Comparison of ENCODE assay signal across 31 cellular contexts in genomic region chr14:99277534-99277933, GRCh38. TPM values are rescaled to one million over a fixed set of nuclear protein-coding genes. Genes with fewer than 3 reads are reported as not detected.
DNase-seq lines count a peak whose midpoint lies in the region; ATAC-seq, FAIRE-seq and TF ChIP-seq lines count a peak whose summit lies in the region.
"Had no signal": no experiment of that assay in that cellular context is flagged by ENCODE, and none has a peak within 500 bp of the region (broad histone marks: within the 10 kb centered on the region; RNA-seq: fewer than 3 reads in every experiment).

No MANE protein-coding gene starts in this region.

- peak overlapping the region; percentile 17 for H3K4me3 Mint-ChIP-seq in T-helper 1 cell treated with Interleukin-12 subunit alpha and Interleukin-12 subunit beta and Interleukin-4 antibody, amounts not matched to agents 30 μg/mL and 1 μg/mL, for 36 hours
- H3K4me3 Mint-ChIP-seq: activated naive CD8-positive, alpha-beta T cell had no signal

- peaks cover 27% of the 10 kb centered on the region for H3K27me3 Mint-ChIP-seq in T-helper 1 cell treated with Interleukin-12 subunit alpha and Interleukin-12 subunit beta and Interleukin-4 antibody, amounts not matched to agents 30 μg/mL and 1 μg/mL, for 36 hours (ENCODE audit: low read depth)
- H3K27me3 Mint-ChIP-seq: CD8-positive, alpha-beta memory T cell had no signal

- 54 to 61% methylated on average over 2 of the region's 2 CpGs for WGBS in pancreas, 2 donors

- no peak overlapping the region for H3K4me2 ChIP-seq in osteoblast (ENCODE audit: insufficient read depth, low read length)

- H3K36me3 ChIP-seq in HEK293 (ENCODE audit: control insufficient read depth in 2 of 2, insufficient read depth in 1 of 2, low read length in 2 of 2) (no peaks in the 10 kb centered on the region), osteoblast (ENCODE audit: insufficient read depth, low read length) (no peaks in the 10 kb centered on the region), pancreas (no peaks in the 10 kb centered on the region)
- H3K36me3 ChIP-seq: heart left ventricle, ovary, tibial nerve had no signal

- DNase-seq in T-helper 1 cell (no peak), osteoblast (ENCODE audit: insufficient read length, low spot score, missing footprints) (peak; percentile 73), pancreas (no peak), CD1c-positive myeloid dendritic cell (ENCODE audit: extremely low spot score) (no peak), ecto neural progenitor cell (ENCODE audit: low spot score) (no peak)
- DNase-seq: 8988T; activated CD4-positive, alpha-beta T cell treated with anti-CD3 and anti-CD28 coated beads for 48 hours; AML-193; CD8-positive, alpha-beta memory T cell; DMS153; effector CD8-positive, alpha-beta T cell; erythroblast; heart left ventricle; MV-4-11; naive thymus-derived CD8-positive, alpha-beta T cell; NCI-H146; NCI-H2171; NCI-H526; ovary; right cardiac atrium; stimulated activated CD4-positive, alpha-beta T cell treated with anti-CD3 and anti-CD28 coated beads, Interleukin-12 subunit alpha, Interleukin-12 subunit beta, amount 100 ng/mL, for 4 hours; stimulated activated CD4-positive, alpha-beta T cell treated with anti-CD3 and anti-CD28 coated beads, Interleukin-4, amount 100 ng/mL, for 24 hours; stimulated activated naive CD4-positive, alpha-beta T cell; T-helper 2 cell had no signal

- no peaks in the 10 kb centered on the region for H3K36me3 Mint-ChIP-seq in T-helper 1 cell treated with Interleukin-12 subunit alpha and Interleukin-12 subunit beta and Interleukin-4 antibody, amounts not matched to agents 30 μg/mL and 1 μg/mL, for 36 hours (ENCODE audit: low read depth)
- H3K36me3 Mint-ChIP-seq: activated naive CD8-positive, alpha-beta T cell; naive thymus-derived CD8-positive, alpha-beta T cell had no signal

- no peak overlapping the region for H3K27ac ChIP-seq in HEK293 (ENCODE audit: extremely low read depth, low read depth, low read length)
- peak overlapping the region; percentile 12 for H3K27ac ChIP-seq in cingulate gyrus (ENCODE audit: low read depth, low read length)
- no peak overlapping the region for H3K27ac ChIP-seq in osteoblast (ENCODE audit: low read depth, low read length)
- H3K27ac ChIP-seq in pancreas: no peak overlapping the region
- H3K27ac ChIP-seq: heart left ventricle, ovary, tibial nerve had no signal

- peaks cover 35% of the 10 kb centered on the region for H3K27me3 ChIP-seq in osteoblast (ENCODE audit: insufficient read depth, low read length)
- peaks cover 0 to 11% (median 1%) of the 10 kb centered on the region in 4 donors for H3K27me3 ChIP-seq in pancreas
- H3K27me3 ChIP-seq: ovary had no signal

- H3K9me3 Mint-ChIP-seq in T-helper 1 cell treated with Interleukin-12 subunit alpha and Interleukin-12 subunit beta and Interleukin-4 antibody, amounts not matched to agents 30 μg/mL and 1 μg/mL, for 36 hours: no peaks in the 10 kb centered on the region
- H3K9me3 Mint-ChIP-seq: CD8-positive, alpha-beta memory T cell; naive thymus-derived CD8-positive, alpha-beta T cell had no signal

- TF ChIP-seq CTCF in HEK293 (tag by site-specific recombination; IDR thresholded peaks at IDR 0.05) (no peak), osteoblast (IDR thresholded peaks at IDR 0.05; ENCODE audit: extremely low read depth, low read depth, low read length) (no peak), pancreas (IDR thresholded peaks at IDR 0.05) (no peak)

- CTCF ChIA-PET in HEK293 (lab: Yijun Ruan, JAX): interaction anchor here (0.6 to 1.5 kb wide), 6 partner anchors 11 to 1679 kb away, joined by 3 to 4 read pairs (median 3); no protein-coding TSS in a partner anchor

- H3K4me1 ChIP-seq in HEK293 (ENCODE audit: control insufficient read depth, insufficient read depth, low read length): no peaks in the 10 kb centered on the region; the same call in 1 of the 2 replicates
- peaks cover 3% of the 10 kb centered on the region for H3K4me1 ChIP-seq in osteoblast (ENCODE audit: insufficient read depth, low read length)
- peaks cover 0 to 8% (median 6%) of the 10 kb centered on the region in 3 donors for H3K4me1 ChIP-seq in pancreas

- H3K9me3 ChIP-seq in HEK293 (ENCODE audit: control insufficient read depth, insufficient read depth, low read depth, low read length) (no peaks in the 10 kb centered on the region), osteoblast (ENCODE audit: low read depth, low read length) (no peaks in the 10 kb centered on the region), pancreas (no peaks in the 10 kb centered on the region)
- H3K9me3 ChIP-seq: heart left ventricle, ovary, tibial nerve had no signal

- no peaks in the 10 kb centered on the region for H3K79me2 ChIP-seq in osteoblast (ENCODE audit: insufficient read depth, low read length)

- intact Hi-C loops in pancreas (cut with DNase I): no loop called here

- ATAC-seq in pancreas: no peak
- ATAC-seq: heart left ventricle; naive thymus-derived CD8-positive, alpha-beta T cell; right cardiac atrium had no signal

- no peaks in the 10 kb centered on the region for H4K20me1 ChIP-seq in osteoblast (ENCODE audit: insufficient read depth, low read length)

- H2AFZ ChIP-seq in osteoblast (ENCODE audit: low read length): no peak overlapping the region

- POLR2A ChIA-PET in HEK293 (lab: Yijun Ruan, JAX): no interaction called here

- FAIRE-seq in pancreas (lab: Jason Lieb, UNC): no peak
- FAIRE-seq: G401.6 had no signal

- peaks cover 32% of the 10 kb centered on the region for H3K4me1 Mint-ChIP-seq in T-helper 1 cell treated with Interleukin-12 subunit alpha and Interleukin-12 subunit beta and Interleukin-4 antibody, amounts not matched to agents 30 μg/mL and 1 μg/mL, for 36 hours (ENCODE audit: low read depth)

- H3K4me3 ChIP-seq in HEK293 (ENCODE audit: low read depth, low read length) (no peak overlapping the region), osteoblast (ENCODE audit: insufficient read depth, low read length) (no peak overlapping the region), pancreas (no peak overlapping the region)
- H3K4me3 ChIP-seq: heart left ventricle, ovary, tibial nerve had no signal

- H3K27ac Mint-ChIP-seq in T-helper 1 cell treated with Interleukin-12 subunit alpha and Interleukin-12 subunit beta and Interleukin-4 antibody, amounts not matched to agents 30 μg/mL and 1 μg/mL, for 36 hours: no peak overlapping the region
- H3K27ac Mint-ChIP-seq: activated naive CD8-positive, alpha-beta T cell had no signal

TF ChIP-seq in HEK293, 187 proteins besides CTCF, POLR2A, EP300 and RAD21:
- TF ChIP-seq PRDM10 (tag by site-specific recombination; IDR thresholded peaks at IDR 0.05) (peak; percentile 63), SP7 (tag by site-specific recombination; IDR thresholded peaks at IDR 0.05) (0 out of 2 replicates have a peak, but pooled peaks have one; percentile 29), BCL11B (tag by site-specific recombination; IDR thresholded peaks at IDR 0.05; ENCODE audit: low read depth) (no peak)

RNA-seq across cellular contexts. Expression of gene BCL11B, which starts 5.5 kb away (rescaled TPM):
- total RNA-seq in osteoblast: 0.36 and 0.88 TPM in 2 replicates
- total RNA-seq in pancreas: under 1 TPM; 0.12 to 0.47 (median 0.36) TPM
- under 1 TPM; 0.04 to 0.07 TPM for polyA plus RNA-seq in pancreas
- total RNA-seq: fibroblast of villous mesenchyme had no signal
